In genomic region chr17:28057731-28058246, GRCh38 we compare ENCODE assay signal across 8 cellular contexts. TPM values are rescaled to one million over a fixed set of nuclear protein-coding genes. Genes with fewer than 3 reads are reported as not detected.
DNase-seq lines count a peak whose midpoint lies in the region; ATAC-seq and TF ChIP-seq lines count a peak whose summit lies in the region.
"Had no signal": no experiment of that assay in that cellular context is flagged by ENCODE, and none has a peak within 500 bp of the region (broad histone marks: within the 10 kb centered on the region; RNA-seq: fewer than 3 reads in every experiment).

No MANE protein-coding gene starts in this region.

- H3K4me1 ChIP-seq in OCI-LY3 (ENCODE audit: low read length) (peaks cover 57% of the 10 kb centered on the region), left lung (peaks cover 0 to 29% of the 10 kb centered on the region in 2 donors), ovary (ENCODE audit: insufficient read depth) (peaks cover 7% of the 10 kb centered on the region)

- H3K9ac ChIP-seq in OCI-LY3 (ENCODE audit: low read length): no peak overlapping the region

- peak overlapping the region; percentile 6; the same call in 1 of the 2 replicates for H3K4me3 ChIP-seq in OCI-LY3 (ENCODE audit: low read length)
- no peak overlapping the region for H3K4me3 ChIP-seq in left lung
- H3K4me3 ChIP-seq in ovary: no peak overlapping the region

- intact Hi-C loops in left lung (cut with DNase I) (no loop called here), ovary (cut with DNase I) (no loop called here)

- H3K4me2 ChIP-seq in OCI-LY3 (ENCODE audit: low read length): peak overlapping the region; percentile 56

- no peaks in the 10 kb centered on the region for H3K36me3 ChIP-seq in OCI-LY3 (replicated peaks; ENCODE audit: low read depth, low read length)
- H3K36me3 ChIP-seq in left lung: no peaks in the 10 kb centered on the region
- H3K36me3 ChIP-seq in ovary: no peaks in the 10 kb centered on the region

- TF ChIP-seq POLR2A in ovary (IDR thresholded peaks at IDR 0.05): no peak

- H3K27me3 ChIP-seq in OCI-LY3 (ENCODE audit: low read depth, low read length): no peaks in the 10 kb centered on the region
- no peaks in the 10 kb centered on the region for H3K27me3 ChIP-seq in left lung
- no peaks in the 10 kb centered on the region for H3K27me3 ChIP-seq in ovary

- H3K27ac ChIP-seq in OCI-LY3 (ENCODE audit: low read length): peak overlapping the region; percentile 43
- peak overlapping the region in 1 of 2 donors; percentile 77 for H3K27ac ChIP-seq in left lung
- no peak overlapping the region for H3K27ac ChIP-seq in ovary

- peaks cover 46% of the 10 kb centered on the region for H3K79me2 ChIP-seq in OCI-LY3 (ENCODE audit: low read length)

- TF ChIP-seq CTCF in OCI-LY3 (IDR thresholded peaks at IDR 0.05; ENCODE audit: low read depth, low read length) (no peak), left lung (IDR thresholded peaks at IDR 0.05) (no peak), ovary (IDR thresholded peaks at IDR 0.05) (no peak)

- H3K9me3 ChIP-seq in OCI-LY3 (ENCODE audit: insufficient read depth, low read length) (no peaks in the 10 kb centered on the region), left lung (no peaks in the 10 kb centered on the region), ovary (no peaks in the 10 kb centered on the region)

- 92 to 96% (median 95%) methylated on average over 1 of the region's 1 CpG for WGBS in ovary, 3 donors

- DNase-seq in left lung (no peak), nucleus accumbens (lab: John Stamatoyannopoulos, UW) (no peak), ovary (no peak), NCI-H446 treated with DMSO at 0.1 percent for 48 hours (lab: John Stamatoyannopoulos, UW) (no peak)
- DNase-seq: naive thymus-derived CD8-positive, alpha-beta T cell had no signal

- H4K20me1 ChIP-seq in OCI-LY3 (ENCODE audit: insufficient read depth, low read length): peaks cover 8% of the 10 kb centered on the region

- peak; percentile 73 for ATAC-seq in GM19035 (IDR thresholded peaks at IDR 0.05; ENCODE audit: unreplicated experiment)
- ATAC-seq in HG02852 (IDR thresholded peaks at IDR 0.05; ENCODE audit: unreplicated experiment): peak; percentile 87
- ATAC-seq in left lung: peak; percentile 87

- TF ChIP-seq EP300 in ovary (IDR thresholded peaks at IDR 0.05): no peak

- no peak overlapping the region for H2AFZ ChIP-seq in OCI-LY3 (ENCODE audit: low read depth, low read length)

RNA-seq across cellular contexts. Expression of gene NLK, which starts 15.3 kb away (rescaled TPM):
- 10 to 100 TPM; 19.1 to 21.3 TPM for total RNA-seq in left lung
- 10 to 100 TPM in 6 of 7 donors, 1 to 10 TPM in 1; 9.1 to 13.9 (median 12.3) TPM for total RNA-seq in ovary
- 10 to 100 TPM in 1 of 2 donors, 1 to 10 TPM in 1; 7.3 to 15.6 TPM for polyA plus RNA-seq in ovary
